In genomic region chr10:17811466-17811865, GRCh38 we compare ENCODE assay signal across 1 cellular context.
TF ChIP-seq lines count a peak whose summit lies in the region.

No MANE protein-coding gene starts in this region.

TF ChIP-seq in HepG2, 621 proteins besides CTCF, POLR2A, EP300 and RAD21 (continued from another document):
- TF ChIP-seq SNAPC4 (CRISPR knock-in tag; IDR thresholded peaks at IDR 0.05), result no peak
- no peak for TF ChIP-seq NR2F6 (IDR thresholded peaks at IDR 0.05)
- no peak for TF ChIP-seq NR2F6 (CRISPR knock-in tag; IDR thresholded peaks at IDR 0.05)
- TF ChIP-seq ZBTB20 (CRISPR knock-in tag; IDR thresholded peaks at IDR 0.05; ENCODE audit: borderline replicate concordance, low read depth), result no peak
- TF ChIP-seq ZNF557 (CRISPR knock-in tag; IDR thresholded peaks at IDR 0.05), result no peak
- no peak for TF ChIP-seq SKI (IDR thresholded peaks at IDR 0.05; ENCODE audit: partially characterized antibody)
- TF ChIP-seq RXRA (CRISPR knock-in tag; IDR thresholded peaks at IDR 0.05), result no peak
- TF ChIP-seq ZNF749 (CRISPR knock-in tag; IDR thresholded peaks at IDR 0.05; ENCODE audit: borderline replicate concordance), result no peak
- TF ChIP-seq SOX5 (CRISPR knock-in tag; IDR thresholded peaks at IDR 0.05; ENCODE audit: borderline replicate concordance), result no peak
- no peak for TF ChIP-seq RBM39 (IDR thresholded peaks at IDR 0.05; ENCODE audit: low read depth, low read length, poor library complexity, severe bottlenecking)
- TF ChIP-seq ZNF362 (CRISPR knock-in tag; IDR thresholded peaks at IDR 0.05; ENCODE audit: borderline replicate concordance), result no peak
